Comparison of ENCODE assay signal across 37 cellular contexts in the genomic region with DNA sequence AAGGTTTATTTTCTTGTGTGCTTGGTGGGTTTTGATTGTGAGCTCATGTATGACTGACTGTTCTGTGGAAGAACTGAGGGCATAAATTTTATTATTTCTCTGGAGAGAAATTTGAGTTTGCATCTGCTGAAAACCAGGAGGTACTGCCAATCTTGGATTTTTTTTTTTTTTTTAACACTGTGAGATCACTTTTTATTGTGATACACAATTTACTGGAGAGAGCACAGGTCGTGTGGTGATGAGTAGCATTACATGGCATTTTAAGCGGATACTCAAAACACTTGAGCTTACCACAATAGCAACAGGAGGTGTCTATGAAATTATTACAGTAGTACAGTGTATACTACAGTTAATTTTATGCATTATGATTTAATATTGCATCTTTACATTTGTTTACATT. TPM values are rescaled to one million over a fixed set of nuclear protein-coding genes. Genes with fewer than 3 reads are reported as not detected.
"Had no signal": no experiment of that assay in that cellular context is flagged by ENCODE, and none has a peak within 500 bp of the region (broad histone marks: within the 10 kb centered on the region; RNA-seq: fewer than 3 reads in every experiment).

No MANE protein-coding gene starts in this region.

- H3K36me3 ChIP-seq: ascending aorta, cardiac muscle cell, Peyer's patch, WERI-Rb-1 had no signal

- ATAC-seq: activated CD8-positive, alpha-beta T cell treated with anti-CD3 and anti-CD28 coated beads for 36 hours; PC-3 had no signal

- H3K4me3 ChIP-seq: ascending aorta, cardiac muscle cell, coronary artery, Peyer's patch had no signal

- DNase-seq: activated CD4-positive, alpha-beta T cell treated with anti-CD3 and anti-CD28 coated beads for 1 hour; activated CD4-positive, alpha-beta T cell treated with anti-CD3 and anti-CD28 coated beads, Interleukin-2, amount 10 ng/mL, durations not matched to agents 24 days and 14 days; activated CD4-positive, alpha-beta T cell treated with anti-CD3 and anti-CD28 coated beads, Interleukin-2, amount 50 U/mL, for 4 hours; activated CD4-positive, CD25-positive, alpha-beta regulatory T cell; activated CD8-positive, alpha-beta T cell treated with anti-CD3 and anti-CD28 coated beads for 36 hours; activated gamma-delta T cell; activated naive CD4-positive, alpha-beta T cell treated with Interleukin-2 at 50 U/mL for 16 hours; activated naive CD8-positive, alpha-beta T cell treated with anti-CD3 and anti-CD28 coated beads, Interleukin-2, amount 10 ng/mL, durations not matched to agents 7 days and 5 days; activated T-cell treated with anti-CD3 and anti-CD28 coated beads, Interleukin-2, amount 50 U/mL, for 1 hour; amygdala; Kasumi-1; NCI-H1105 treated with DMSO at 0.1 percent for 48 hours; NCI-H1436; NCI-H1694; NCI-H1930; NCI-H2081 treated with DMSO at 0.1 percent for 48 hours; NCI-H2171; NCI-H2227 treated with DMSO at 0.1 percent for 48 hours; NCI-H446; NCI-H510A treated with DMSO at 0.1 percent for 48 hours; NCI-H526 treated with DMSO at 0.1 percent for 48 hours; NCI-H774; PC-3; Peyer's patch; Right ventricle myocardium superior; T1000; WERI-Rb-1 had no signal

- H3K9me3 Mint-ChIP-seq: activated CD4-positive, alpha-beta T cell treated with anti-CD3 and anti-CD28 coated beads, Interleukin-2, amount 10 ng/mL, durations not matched to agents 24 days and 14 days; activated naive CD8-positive, alpha-beta T cell treated with anti-CD3 and anti-CD28 coated beads, Interleukin-2, amount 10 ng/mL, durations not matched to agents 7 days and 5 days; activated T-helper 2 cell treated with anti-CD3 and anti-CD28 coated beads, Interferon-gamma antibody, Interleukin-2, Interleukin-4, amounts not matched to agents 10 μg/mL and 5 μg/mL and 100 μg/mL, durations not matched to agents 14 hours and 24 hours and 36 hours; central memory CD8-positive, alpha-beta T cell had no signal

- H3K27me3 Mint-ChIP-seq: activated CD4-positive, alpha-beta T cell treated with anti-CD3 and anti-CD28 coated beads, Interleukin-2, amount 10 ng/mL, durations not matched to agents 24 days and 14 days; central memory CD8-positive, alpha-beta T cell had no signal

- H3K36me3 Mint-ChIP-seq: activated naive CD4-positive, alpha-beta T cell treated with anti-CD3 and anti-CD28 coated beads, Interleukin-2, amount 50 U/mL, for 24 hours; activated naive CD8-positive, alpha-beta T cell treated with anti-CD3 and anti-CD28 coated beads, Interleukin-2, amount 10 ng/mL, durations not matched to agents 7 days and 5 days had no signal

- H3K4me1 ChIP-seq: ascending aorta, Peyer's patch had no signal

- H3K27me3 ChIP-seq: ascending aorta, cardiac muscle cell, Peyer's patch had no signal

- H3K4me1 Mint-ChIP-seq: activated CD4-positive, alpha-beta T cell treated with anti-CD3 and anti-CD28 coated beads, Interleukin-2, amount 10 ng/mL, durations not matched to agents 24 days and 14 days; activated naive CD4-positive, alpha-beta T cell treated with anti-CD3 and anti-CD28 coated beads, Interleukin-2, amount 50 U/mL, for 24 hours; activated naive CD8-positive, alpha-beta T cell treated with anti-CD3 and anti-CD28 coated beads, Interleukin-2, amount 10 ng/mL, durations not matched to agents 7 days and 5 days; central memory CD8-positive, alpha-beta T cell had no signal

- H3K27ac ChIP-seq: ascending aorta, cardiac muscle cell, coronary artery, Peyer's patch, WERI-Rb-1 had no signal

- H3K4me3 Mint-ChIP-seq: activated CD4-positive, alpha-beta T cell treated with anti-CD3 and anti-CD28 coated beads, Interleukin-2, amount 10 ng/mL, durations not matched to agents 24 days and 14 days; activated CD8-positive, alpha-beta T cell treated with anti-CD3 and anti-CD28 coated beads for 36 hours; activated naive CD4-positive, alpha-beta T cell treated with anti-CD3 and anti-CD28 coated beads, Interleukin-2, amount 50 U/mL, for 24 hours; activated naive CD8-positive, alpha-beta T cell treated with anti-CD3 and anti-CD28 coated beads, Interleukin-2, amount 10 ng/mL, durations not matched to agents 7 days and 5 days; central memory CD8-positive, alpha-beta T cell had no signal

- H3K9me3 ChIP-seq: ascending aorta, Peyer's patch had no signal

RNA-seq across cellular contexts. Expression of a gene that starts 29.8 kb away (rescaled TPM):
- total RNA-seq: activated CD4-positive, alpha-beta T cell treated with anti-CD3 and anti-CD28 coated beads, Interleukin-2, amount 10 ng/mL, durations not matched to agents 24 days and 14 days; activated CD8-positive, alpha-beta memory T cell treated with anti-CD3 and anti-CD28 coated beads for 36 hours; activated CD8-positive, alpha-beta T cell treated with anti-CD3 and anti-CD28 coated beads for 36 hours; activated naive CD8-positive, alpha-beta T cell treated with anti-CD3 and anti-CD28 coated beads, Interleukin-2, amount 10 ng/mL, durations not matched to agents 7 days and 5 days; activated T-helper 2 cell treated with anti-CD3 and anti-CD28 coated beads, Interferon-gamma antibody, Interleukin-2, Interleukin-4, amounts not matched to agents 10 μg/mL and 5 μg/mL and 100 μg/mL, durations not matched to agents 14 hours and 24 hours and 36 hours; ascending aorta; Peyer's patch; T-helper 1 cell treated with Interleukin-12 subunit alpha and Interleukin-12 subunit beta and Interleukin-4 antibody, amounts not matched to agents 30 ng/mL and 1 ng/mL, for 36 hours; T-helper 2 cell treated with Interferon-gamma antibody and Interleukin-4, amounts not matched to agents 100 ng/mL and 5 ng/mL, for 36 hours had no signal
- polyA plus RNA-seq: adipose tissue had no signal
